In genomic region chr11:67606477-67607295, GRCh38 we compare ENCODE assay signal across 8 cellular contexts. TPM values are rescaled to one million over a fixed set of nuclear protein-coding genes. Genes with fewer than 3 reads are reported as not detected.
DNase-seq lines count a peak whose midpoint lies in the region; ATAC-seq and TF ChIP-seq lines count a peak whose summit lies in the region.

Gene NDUFV1 (plus strand): TSS chr11:67606936. CDS start chr11:67607005, 69 bp downstream.

- peaks cover 15% of the 10 kb centered on the region for H3K4me1 Mint-ChIP-seq in T-helper 1 cell treated with Interleukin-12 subunit alpha and Interleukin-12 subunit beta and Interleukin-4 antibody, amounts not matched to agents 30 μg/mL and 1 μg/mL, for 36 hours (ENCODE audit: low read depth)

- peaks cover 8% of the 10 kb centered on the region for H3K27me3 Mint-ChIP-seq in T-helper 1 cell treated with Interleukin-12 subunit alpha and Interleukin-12 subunit beta and Interleukin-4 antibody, amounts not matched to agents 30 μg/mL and 1 μg/mL, for 36 hours (ENCODE audit: low read depth)

- H3K36me3 Mint-ChIP-seq in T-helper 1 cell treated with Interleukin-12 subunit alpha and Interleukin-12 subunit beta and Interleukin-4 antibody, amounts not matched to agents 30 μg/mL and 1 μg/mL, for 36 hours (ENCODE audit: low read depth), result peaks cover 16% of the 10 kb centered on the region

- H3K4me1 ChIP-seq in left ventricle myocardium inferior (peaks cover 44% of the 10 kb centered on the region), uterus (peaks cover 7 to 8% of the 10 kb centered on the region in 2 donors)

- H3K9me3 ChIP-seq in left ventricle myocardium inferior (replicated peaks) (no peaks in the 10 kb centered on the region), uterus (no peaks in the 10 kb centered on the region)

- in situ Hi-C loops in GM13976 (cut with MboI; ENCODE audit: low sequenced_read_pairs, unreplicated experiment), result no loop called here

- H3K27ac ChIP-seq in left ventricle myocardium inferior (replicated peaks) (peak within 1 kb of the TSS; percentile 95), uterus (peak within 1 kb of the TSS; percentile 76 to 83)

- H3K36me3 ChIP-seq in left ventricle myocardium inferior, result peaks cover 36% of the 10 kb centered on the region
- H3K36me3 ChIP-seq in uterus, result no peaks in the 10 kb centered on the region

- ATAC-seq in HG02870 (IDR thresholded peaks at IDR 0.05; ENCODE audit: unreplicated experiment), result peak; percentile 95

- intact Hi-C loops in left ventricle myocardium inferior (cut with micrococcal nuclease) (no loop called here), uterus (cut with DNase I; ENCODE audit: low total_unique reads) (no loop called here)

- peak within 1 kb of the TSS; percentile 87 for H3K27ac Mint-ChIP-seq in T-helper 1 cell treated with Interleukin-12 subunit alpha and Interleukin-12 subunit beta and Interleukin-4 antibody, amounts not matched to agents 30 μg/mL and 1 μg/mL, for 36 hours

- H3K27me3 ChIP-seq in left ventricle myocardium inferior (ENCODE audit: low read depth), result no peaks in the 10 kb centered on the region
- no peaks in the 10 kb centered on the region for H3K27me3 ChIP-seq in uterus

- H3K4me3 ChIP-seq in left ventricle myocardium inferior, result peak within 1 kb of the TSS; percentile 98
- H3K4me3 ChIP-seq in uterus, result peak within 1 kb of the TSS; percentile 79 to 91

- no peaks in the 10 kb centered on the region for H3K9me3 Mint-ChIP-seq in T-helper 1 cell treated with Interleukin-12 subunit alpha and Interleukin-12 subunit beta and Interleukin-4 antibody, amounts not matched to agents 30 μg/mL and 1 μg/mL, for 36 hours

- TF ChIP-seq POLR2A in uterus (IDR thresholded peaks at IDR 0.05), result peak; percentile 37 to 69

- TF ChIP-seq CTCF in GM13976 (IDR thresholded peaks at IDR 0.05; ENCODE audit: borderline replicate concordance, control extremely low read depth, extremely low read depth, insufficient read depth, missing control alignments) (peak; percentile 72), left ventricle myocardium inferior (IDR thresholded peaks at IDR 0.05; ENCODE audit: borderline replicate concordance) (peak; percentile 73), uterus (IDR thresholded peaks at IDR 0.05) (peak; percentile 67 to 90 (median 82))

- H3K4me3 Mint-ChIP-seq in T-helper 1 cell treated with Interleukin-12 subunit alpha and Interleukin-12 subunit beta and Interleukin-4 antibody, amounts not matched to agents 30 μg/mL and 1 μg/mL, for 36 hours, result peak within 1 kb of the TSS; percentile 89

- peak; percentile 94 for DNase-seq in GM13976 (ENCODE audit: low spot score)
- DNase-seq in NCI-H1694 (lab: John Stamatoyannopoulos, UW), result peak; percentile 81
- DNase-seq in amygdala (lab: John Stamatoyannopoulos, UW), result peak in 55 of 56 donors; percentile 64 to 98 (median 92)
- peak; percentile 98 for DNase-seq in left ventricle myocardium inferior
- peak; percentile 67 for DNase-seq in pulmonary artery endothelial cell (ENCODE audit: low read depth, low spot score)
- DNase-seq in uterus, result peak; percentile 96

RNA-seq across cellular contexts. Expression of gene NDUFV1, which starts in this region (rescaled TPM):
- total RNA-seq in left ventricle myocardium inferior (640 TPM), pulmonary artery endothelial cell (176 and 193 TPM in 2 replicates), uterus (100 to 1,000 TPM in 3 of 4 donors, 10 to 100 TPM in 1; 75.6 to 207 (median 142) TPM)

Comparison
In these comparisons a context has a peak if more than half of its experiments do, and no peak if none do; other contexts are left out.
1. Peak in every context shown above with its lines: DNase-seq, ATAC-seq, H3K4me3 ChIP-seq and H3K27ac ChIP-seq.